1 cellular context compared by ENCODE assay signal in the genomic region with DNA sequence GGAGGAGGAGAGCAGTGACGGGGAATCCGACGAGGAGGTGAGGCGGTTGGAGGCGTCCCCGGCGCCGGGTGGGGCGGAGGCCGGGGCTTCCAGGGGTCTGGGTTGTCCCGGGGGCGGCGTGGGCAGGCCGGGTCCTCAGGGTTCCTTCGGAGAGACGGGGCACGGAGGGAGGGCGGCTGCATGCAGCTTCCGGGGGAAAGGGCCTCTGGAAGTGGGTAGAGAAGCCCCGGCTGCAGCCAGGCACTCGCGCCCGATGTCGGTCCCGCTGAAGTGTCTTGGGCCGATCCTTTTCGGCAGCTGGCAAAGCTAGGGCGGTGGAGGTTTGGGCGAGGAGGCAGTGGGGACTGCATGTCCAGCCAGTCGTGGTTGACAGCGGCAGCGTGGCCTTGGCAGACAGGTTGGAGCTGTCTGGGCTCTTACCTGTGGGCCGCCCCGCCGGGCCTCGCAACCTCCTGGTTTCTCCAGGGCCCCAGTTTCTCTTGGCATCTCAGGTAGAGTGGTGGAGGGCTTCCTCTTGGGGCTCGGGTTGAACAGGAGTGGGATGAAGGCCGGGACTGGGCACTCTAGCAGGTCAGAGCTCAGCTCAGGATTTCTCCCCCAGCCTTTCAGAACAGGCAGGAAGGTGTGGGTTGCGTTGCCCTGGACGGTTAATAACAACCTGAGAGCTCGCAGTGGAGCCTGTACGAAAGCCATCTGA.
TF ChIP-seq lines count a peak whose summit lies in the region.

No MANE protein-coding gene starts in this region.

TF ChIP-seq in HEK293, 187 proteins besides CTCF, POLR2A, EP300 and RAD21 (continued from another document and continues in another):
- peak; percentile 37; the same call in 1 of the 2 replicates for TF ChIP-seq ZNF692 (tag by site-specific recombination; IDR thresholded peaks at IDR 0.05)
- TF ChIP-seq, protein P1, sequence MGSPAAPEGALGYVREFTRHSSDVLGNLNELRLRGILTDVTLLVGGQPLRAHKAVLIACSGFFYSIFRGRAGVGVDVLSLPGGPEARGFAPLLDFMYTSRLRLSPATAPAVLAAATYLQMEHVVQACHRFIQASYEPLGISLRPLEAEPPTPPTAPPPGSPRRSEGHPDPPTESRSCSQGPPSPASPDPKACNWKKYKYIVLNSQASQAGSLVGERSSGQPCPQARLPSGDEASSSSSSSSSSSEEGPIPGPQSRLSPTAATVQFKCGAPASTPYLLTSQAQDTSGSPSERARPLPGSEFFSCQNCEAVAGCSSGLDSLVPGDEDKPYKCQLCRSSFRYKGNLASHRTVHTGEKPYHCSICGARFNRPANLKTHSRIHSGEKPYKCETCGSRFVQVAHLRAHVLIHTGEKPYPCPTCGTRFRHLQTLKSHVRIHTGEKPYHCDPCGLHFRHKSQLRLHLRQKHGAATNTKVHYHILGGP (tag by site-specific recombination; IDR thresholded peaks at IDR 0.05), result no peak
- TF ChIP-seq ZNF501 (tag by site-specific recombination; IDR thresholded peaks at IDR 0.05), result peak; percentile 53; the same call in 1 of the 2 replicates
- 0 out of 2 replicates have a peak, but pooled peaks have one; percentile 19 for TF ChIP-seq ZSCAN23 (tag by site-specific recombination; IDR thresholded peaks at IDR 0.05)
- no peak for TF ChIP-seq ZNF366 (tag by site-specific recombination; conservative IDR thresholded peaks at IDR 0.05)
- TF ChIP-seq ZNF677 (tag by site-specific recombination; IDR thresholded peaks at IDR 0.05), result no peak
- no peak for TF ChIP-seq ZNF148 (tag by site-specific recombination; IDR thresholded peaks at IDR 0.05; ENCODE audit: borderline replicate concordance)
- TF ChIP-seq, protein P2, sequence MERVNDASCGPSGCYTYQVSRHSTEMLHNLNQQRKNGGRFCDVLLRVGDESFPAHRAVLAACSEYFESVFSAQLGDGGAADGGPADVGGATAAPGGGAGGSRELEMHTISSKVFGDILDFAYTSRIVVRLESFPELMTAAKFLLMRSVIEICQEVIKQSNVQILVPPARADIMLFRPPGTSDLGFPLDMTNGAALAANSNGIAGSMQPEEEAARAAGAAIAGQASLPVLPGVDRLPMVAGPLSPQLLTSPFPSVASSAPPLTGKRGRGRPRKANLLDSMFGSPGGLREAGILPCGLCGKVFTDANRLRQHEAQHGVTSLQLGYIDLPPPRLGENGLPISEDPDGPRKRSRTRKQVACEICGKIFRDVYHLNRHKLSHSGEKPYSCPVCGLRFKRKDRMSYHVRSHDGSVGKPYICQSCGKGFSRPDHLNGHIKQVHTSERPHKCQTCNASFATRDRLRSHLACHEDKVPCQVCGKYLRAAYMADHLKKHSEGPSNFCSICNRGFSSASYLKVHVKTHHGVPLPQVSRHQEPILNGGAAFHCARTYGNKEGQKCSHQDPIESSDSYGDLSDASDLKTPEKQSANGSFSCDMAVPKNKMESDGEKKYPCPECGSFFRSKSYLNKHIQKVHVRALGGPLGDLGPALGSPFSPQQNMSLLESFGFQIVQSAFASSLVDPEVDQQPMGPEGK (tag by site-specific recombination; IDR thresholded peaks at IDR 0.05), result peak; percentile 52
- no peak for TF ChIP-seq ATF2 (tag by site-specific recombination; IDR thresholded peaks at IDR 0.05; ENCODE audit: low read depth)
- no peak for TF ChIP-seq PBX3 (CRISPR knock-in tag; IDR thresholded peaks at IDR 0.05)
- TF ChIP-seq ZNF585B (tag by site-specific recombination; IDR thresholded peaks at IDR 0.05), result no peak
- peak; percentile 65 for TF ChIP-seq ZBTB26 (tag by site-specific recombination; optimal IDR thresholded peaks at IDR 0.05)
- TF ChIP-seq ZFHX2 (tag by site-specific recombination; conservative IDR thresholded peaks at IDR 0.05), result peak; percentile 97
- peak; percentile 46; the same call in 1 of the 2 replicates for TF ChIP-seq ZBTB17 (tag by site-specific recombination; IDR thresholded peaks at IDR 0.05)
- TF ChIP-seq, protein P3, sequence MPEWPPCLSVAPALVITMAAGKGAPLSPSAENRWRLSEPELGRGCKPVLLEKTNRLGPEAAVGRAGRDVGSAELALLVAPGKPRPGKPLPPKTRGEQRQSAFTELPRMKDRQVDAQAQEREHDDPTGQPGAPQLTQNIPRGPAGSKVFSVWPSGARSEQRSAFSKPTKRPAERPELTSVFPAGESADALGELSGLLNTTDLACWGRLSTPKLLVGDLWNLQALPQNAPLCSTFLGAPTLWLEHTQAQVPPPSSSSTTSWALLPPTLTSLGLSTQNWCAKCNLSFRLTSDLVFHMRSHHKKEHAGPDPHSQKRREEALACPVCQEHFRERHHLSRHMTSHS (tag by site-specific recombination; IDR thresholded peaks at IDR 0.05), result no peak
- no peak for TF ChIP-seq ZNF24 (tag by site-specific recombination; IDR thresholded peaks at IDR 0.05)
- peak; percentile 52; the same call in 1 of the 2 replicates for TF ChIP-seq ZNF76 (tag by site-specific recombination; IDR thresholded peaks at IDR 0.05; ENCODE audit: borderline replicate concordance, low read depth)
- TF ChIP-seq ZNF174 (tag by site-specific recombination; IDR thresholded peaks at IDR 0.05), result no peak
- TF ChIP-seq ZSCAN16 (tag by site-specific recombination; IDR thresholded peaks at IDR 0.05), result no peak
- 0 out of 2 replicates have a peak, but pooled peaks have one; percentile 43 for TF ChIP-seq ZNF391 (tag by site-specific recombination; IDR thresholded peaks at IDR 0.05; ENCODE audit: borderline replicate concordance, low read depth)
- TF ChIP-seq SCRT1 (tag by site-specific recombination; IDR thresholded peaks at IDR 0.05; ENCODE audit: borderline replicate concordance), result no peak
- TF ChIP-seq ZNF561 (tag by site-specific recombination; IDR thresholded peaks at IDR 0.05; ENCODE audit: borderline replicate concordance), result no peak
- TF ChIP-seq ZNF624 (tag by site-specific recombination; IDR thresholded peaks at IDR 0.05), result no peak
- no peak for TF ChIP-seq ZNF423 (tag by site-specific recombination; IDR thresholded peaks at IDR 0.05)
- no peak for TF ChIP-seq ZNF133 (tag by site-specific recombination; IDR thresholded peaks at IDR 0.05)
- no peak for TF ChIP-seq ZNF776 (tag by site-specific recombination; IDR thresholded peaks at IDR 0.05; ENCODE audit: borderline replicate concordance)
- TF ChIP-seq RBAK (tag by site-specific recombination; IDR thresholded peaks at IDR 0.05), result no peak
- no peak for TF ChIP-seq ZFP41 (tag by site-specific recombination; IDR thresholded peaks at IDR 0.05; ENCODE audit: borderline replicate concordance)
- TF ChIP-seq, protein P4, sequence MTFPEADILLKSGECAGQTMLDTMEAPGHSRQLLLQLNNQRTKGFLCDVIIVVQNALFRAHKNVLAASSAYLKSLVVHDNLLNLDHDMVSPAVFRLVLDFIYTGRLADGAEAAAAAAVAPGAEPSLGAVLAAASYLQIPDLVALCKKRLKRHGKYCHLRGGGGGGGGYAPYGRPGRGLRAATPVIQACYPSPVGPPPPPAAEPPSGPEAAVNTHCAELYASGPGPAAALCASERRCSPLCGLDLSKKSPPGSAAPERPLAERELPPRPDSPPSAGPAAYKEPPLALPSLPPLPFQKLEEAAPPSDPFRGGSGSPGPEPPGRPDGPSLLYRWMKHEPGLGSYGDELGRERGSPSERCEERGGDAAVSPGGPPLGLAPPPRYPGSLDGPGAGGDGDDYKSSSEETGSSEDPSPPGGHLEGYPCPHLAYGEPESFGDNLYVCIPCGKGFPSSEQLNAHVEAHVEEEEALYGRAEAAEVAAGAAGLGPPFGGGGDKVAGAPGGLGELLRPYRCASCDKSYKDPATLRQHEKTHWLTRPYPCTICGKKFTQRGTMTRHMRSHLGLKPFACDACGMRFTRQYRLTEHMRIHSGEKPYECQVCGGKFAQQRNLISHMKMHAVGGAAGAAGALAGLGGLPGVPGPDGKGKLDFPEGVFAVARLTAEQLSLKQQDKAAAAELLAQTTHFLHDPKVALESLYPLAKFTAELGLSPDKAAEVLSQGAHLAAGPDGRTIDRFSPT (tag by site-specific recombination; IDR thresholded peaks at IDR 0.05), result peak; percentile 75
- TF ChIP-seq, protein P5, sequence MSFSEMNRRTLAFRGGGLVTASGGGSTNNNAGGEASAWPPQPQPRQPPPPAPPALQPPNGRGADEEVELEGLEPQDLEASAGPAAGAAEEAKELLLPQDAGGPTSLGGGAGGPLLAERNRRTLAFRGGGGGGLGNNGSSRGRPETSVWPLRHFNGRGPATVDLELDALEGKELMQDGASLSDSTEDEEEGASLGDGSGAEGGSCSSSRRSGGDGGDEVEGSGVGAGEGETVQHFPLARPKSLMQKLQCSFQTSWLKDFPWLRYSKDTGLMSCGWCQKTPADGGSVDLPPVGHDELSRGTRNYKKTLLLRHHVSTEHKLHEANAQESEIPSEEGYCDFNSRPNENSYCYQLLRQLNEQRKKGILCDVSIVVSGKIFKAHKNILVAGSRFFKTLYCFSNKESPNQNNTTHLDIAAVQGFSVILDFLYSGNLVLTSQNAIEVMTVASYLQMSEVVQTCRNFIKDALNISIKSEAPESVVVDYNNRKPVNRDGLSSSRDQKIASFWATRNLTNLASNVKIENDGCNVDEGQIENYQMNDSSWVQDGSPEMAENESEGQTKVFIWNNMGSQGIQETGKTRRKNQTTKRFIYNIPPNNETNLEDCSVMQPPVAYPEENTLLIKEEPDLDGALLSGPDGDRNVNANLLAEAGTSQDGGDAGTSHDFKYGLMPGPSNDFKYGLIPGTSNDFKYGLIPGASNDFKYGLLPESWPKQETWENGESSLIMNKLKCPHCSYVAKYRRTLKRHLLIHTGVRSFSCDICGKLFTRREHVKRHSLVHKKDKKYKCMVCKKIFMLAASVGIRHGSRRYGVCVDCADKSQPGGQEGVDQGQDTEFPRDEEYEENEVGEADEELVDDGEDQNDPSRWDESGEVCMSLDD (tag by site-specific recombination; IDR thresholded peaks at IDR 0.05), result 0 out of 2 replicates have a peak, but pooled peaks have one; percentile 13
- no peak; the same call in 1 of the 2 replicates for TF ChIP-seq KLF1 (tag by site-specific recombination; IDR thresholded peaks at IDR 0.05)
- TF ChIP-seq ZNF341 (tag by site-specific recombination; IDR thresholded peaks at IDR 0.05; ENCODE audit: low read depth), result peak; percentile 36; the same call in 1 of the 2 replicates
- TF ChIP-seq ZNF2 (tag by site-specific recombination; IDR thresholded peaks at IDR 0.05), result peak; percentile 34; the same call in 1 of the 2 replicates
- TF ChIP-seq ZNF37A (tag by site-specific recombination; IDR thresholded peaks at IDR 0.05), result no peak
- TF ChIP-seq KLF8 (tag by site-specific recombination; IDR thresholded peaks at IDR 0.05), result peak; percentile 61
- peak; percentile 77 for TF ChIP-seq GLIS2 (tag by site-specific recombination; IDR thresholded peaks at IDR 0.05)
